Comparison of ENCODE assay signal across 15 cellular contexts in the genomic region with DNA sequence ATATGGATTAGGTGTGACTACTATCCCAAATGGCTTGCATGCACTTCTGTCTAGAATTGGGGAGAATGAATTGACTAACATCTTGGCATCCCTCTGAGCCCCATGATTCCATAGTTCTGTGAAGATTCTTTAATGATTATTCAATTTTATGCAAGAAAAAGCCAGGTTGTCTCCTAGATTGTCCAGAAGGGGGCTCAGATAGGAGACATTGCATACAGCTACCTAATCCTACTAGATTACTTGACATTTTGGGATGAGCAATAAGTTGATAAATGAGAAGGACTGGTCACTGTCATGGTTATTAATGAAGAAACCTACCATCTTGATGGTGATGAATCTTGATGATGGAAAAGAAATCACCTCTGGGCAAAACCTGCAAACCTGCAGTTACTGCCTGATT.
DNase-seq lines count a peak whose midpoint lies in the region; ATAC-seq and TF ChIP-seq lines count a peak whose summit lies in the region.
"Had no signal": no experiment of that assay in that cellular context is flagged by ENCODE, and none has a peak within 500 bp of the region (broad histone marks: within the 10 kb centered on the region; RNA-seq: fewer than 3 reads in every experiment).

No MANE protein-coding gene starts in this region.

- no peaks in the 10 kb centered on the region for H3K79me2 ChIP-seq in neural progenitor cell (ENCODE audit: low read depth)
- H3K79me2 ChIP-seq in Karpas-422 (ENCODE audit: low read length) = no peaks in the 10 kb centered on the region

- no peaks in the 10 kb centered on the region for H3K9me3 Mint-ChIP-seq in neural progenitor cell
- H3K9me3 Mint-ChIP-seq in activated T-cell treated with anti-CD3 and anti-CD28 coated beads, Interleukin-2, amount 50 U/mL, for 24 hours = no peaks in the 10 kb centered on the region

- H3K36me3 ChIP-seq in GM06990 (ENCODE audit: control insufficient read depth, insufficient read depth, low read length) (no peaks in the 10 kb centered on the region), neural progenitor cell (no peaks in the 10 kb centered on the region), Karpas-422 (ENCODE audit: insufficient read depth, low read length) (no peaks in the 10 kb centered on the region)
- H3K36me3 ChIP-seq: tibial nerve had no signal

- H3K9ac ChIP-seq in neural progenitor cell (no peak overlapping the region), Karpas-422 (ENCODE audit: low read length) (no peak overlapping the region)

- peaks cover 13% of the 10 kb centered on the region for H3K4me1 Mint-ChIP-seq in neural progenitor cell
- no peaks in the 10 kb centered on the region for H3K4me1 Mint-ChIP-seq in activated T-cell treated with anti-CD3 and anti-CD28 coated beads, Interleukin-2, amount 50 U/mL, for 24 hours (ENCODE audit: low read depth)
- H3K4me1 Mint-ChIP-seq: naive B cell had no signal

- H4K20me1 ChIP-seq in neural progenitor cell (ENCODE audit: low read depth) = no peaks in the 10 kb centered on the region
- no peaks in the 10 kb centered on the region for H4K20me1 ChIP-seq in Karpas-422 (ENCODE audit: insufficient read depth, low read depth, low read length)

- no peak overlapping the region for H3K4me2 ChIP-seq in neural progenitor cell
- H3K4me2 ChIP-seq in Karpas-422 (ENCODE audit: low read depth, low read length, poor library complexity, severe bottlenecking) = no peak overlapping the region

- no peaks in the 10 kb centered on the region for H3K27me3 ChIP-seq in GM06990 (replicated peaks; ENCODE audit: control insufficient read depth, insufficient read depth, low read length)
- no peaks in the 10 kb centered on the region for H3K27me3 ChIP-seq in neural progenitor cell
- no peaks in the 10 kb centered on the region for H3K27me3 ChIP-seq in Karpas-422 (ENCODE audit: low read length)
- H3K27me3 ChIP-seq: tibial nerve had no signal

- no peak for ATAC-seq in HG03095 (IDR thresholded peaks at IDR 0.05; ENCODE audit: unreplicated experiment)
- ATAC-seq: HepG2 had no signal

- no peaks in the 10 kb centered on the region for H3K27me3 Mint-ChIP-seq in neural progenitor cell (ENCODE audit: insufficient read depth, low read depth)
- H3K27me3 Mint-ChIP-seq in activated T-cell treated with anti-CD3 and anti-CD28 coated beads, Interleukin-2, amount 50 U/mL, for 24 hours = peaks cover 5% of the 10 kb centered on the region

- H3K4me1 ChIP-seq in neural progenitor cell (no peaks in the 10 kb centered on the region), Karpas-422 (ENCODE audit: low read length) (no peaks in the 10 kb centered on the region)

- H3K9me3 ChIP-seq in neural progenitor cell (ENCODE audit: low read depth) (no peaks in the 10 kb centered on the region), Karpas-422 (ENCODE audit: low read length) (no peaks in the 10 kb centered on the region)

- DNase-seq in GM06990 (ENCODE audit: extremely low read depth, insufficient read length) (no peak), NCI-H524 treated with DMSO at 0.1 percent for 48 hours (lab: John Stamatoyannopoulos, UW) (peak; percentile 19), neural progenitor cell (ENCODE audit: low spot score) (no peak), Karpas-422 (no peak), NCI-H2196 (lab: John Stamatoyannopoulos, UW; ENCODE audit: unreplicated experiment) (no peak)
- DNase-seq in activated T-cell treated with anti-CD3 and anti-CD28 coated beads, Interleukin-2, amount 50 U/mL, for 24 hours = no peak
- DNase-seq: amygdala, naive B cell, SHP77 treated with DMSO at 0.1 percent for 48 hours had no signal

- no peaks in the 10 kb centered on the region for H3K9me2 ChIP-seq in Karpas-422 (replicated peaks; ENCODE audit: insufficient read depth, low read length)

- no peaks in the 10 kb centered on the region for H3F3A ChIP-seq in neural progenitor cell (ENCODE audit: low read depth)

- H3K4me3 Mint-ChIP-seq in neural progenitor cell = no peak overlapping the region
- no peak overlapping the region for H3K4me3 Mint-ChIP-seq in activated T-cell treated with anti-CD3 and anti-CD28 coated beads, Interleukin-2, amount 50 U/mL, for 24 hours
- H3K4me3 Mint-ChIP-seq: naive B cell had no signal

- H2AFZ ChIP-seq in neural progenitor cell (replicated peaks) (no peak overlapping the region), Karpas-422 (ENCODE audit: low read length) (no peak overlapping the region)

- no peak overlapping the region for H3K4me3 ChIP-seq in GM06990 (replicated peaks; ENCODE audit: low read depth, low read length)
- H3K4me3 ChIP-seq in neural progenitor cell = no peak overlapping the region
- no peak overlapping the region for H3K4me3 ChIP-seq in Karpas-422 (ENCODE audit: low read length)
- H3K4me3 ChIP-seq: skin epidermis, tibial nerve had no signal

- no peaks in the 10 kb centered on the region for H3K36me3 Mint-ChIP-seq in neural progenitor cell
- no peaks in the 10 kb centered on the region for H3K36me3 Mint-ChIP-seq in activated T-cell treated with anti-CD3 and anti-CD28 coated beads, Interleukin-2, amount 50 U/mL, for 24 hours (ENCODE audit: low read depth)
- H3K36me3 Mint-ChIP-seq: naive B cell had no signal

- H3K27ac ChIP-seq in cingulate gyrus (ENCODE audit: low read depth, low read length) (peak overlapping the region; percentile 39), neural progenitor cell (no peak overlapping the region), Karpas-422 (ENCODE audit: low read length) (no peak overlapping the region)
- H3K27ac ChIP-seq: epithelial cell of prostate, skin epidermis, tibial nerve had no signal

- H3K27ac Mint-ChIP-seq in neural progenitor cell = no peak overlapping the region
- H3K27ac Mint-ChIP-seq in activated T-cell treated with anti-CD3 and anti-CD28 coated beads, Interleukin-2, amount 50 U/mL, for 24 hours = no peak overlapping the region
- H3K27ac Mint-ChIP-seq: naive B cell had no signal

- TF ChIP-seq CTCF in GM06990 (IDR thresholded peaks at IDR 0.05; ENCODE audit: insufficient read depth, low read length, poor library complexity, severe bottlenecking) (peak; percentile 27), neural progenitor cell (IDR thresholded peaks at IDR 0.05) (peak; percentile 32)
